ENCODE assay signal across 10 cellular contexts in genomic region chr19:40800997-40801377, GRCh38. TPM values are rescaled to one million over a fixed set of nuclear protein-coding genes. Genes with fewer than 3 reads are reported as not detected.
A peak's percentile ranks its signal among the peaks of the same experiment; 100 is the strongest.
DNase-seq lines count a peak whose midpoint lies in the region; ATAC-seq, FAIRE-seq and TF ChIP-seq lines count a peak whose summit lies in the region.
"Had no signal": no experiment of that assay in that cellular context is flagged by ENCODE, and none has a peak within 500 bp of the region (broad histone marks: within the 10 kb centered on the region; RNA-seq: fewer than 3 reads in every experiment).

No MANE protein-coding gene starts in this region.

- H3K4me2 ChIP-seq in GM12878 (ENCODE audit: control insufficient read depth, insufficient read depth), result peak overlapping the region; percentile 88

- 88% methylated on average over 27 of the region's 27 CpGs for WGBS in GM12878 (ENCODE audit: insufficient coverage, insufficient replicate concordance, low lambda C conversion rate, missing lambda C conversion rate)
- WGBS in mesodermal cell (ENCODE audit: insufficient coverage in 2 of 2), 2 experiments, result 94 to 96% methylated on average over 27 of the region's 27 CpGs

- H3K4me3 ChIP-seq in cardiac muscle cell (no peak overlapping the region), GM12878 (peak overlapping the region; percentile 98; the same call in 1 of the 2 replicates), mesodermal cell (ENCODE audit: extremely low read depth, insufficient read depth, low read length, poor library complexity, severe bottlenecking) (peak overlapping the region; percentile 73)

- no TSS peak for BruUV-seq in GM12878 (replicated peaks; lab: Mats Ljungman, UMichigan)

- no peaks in the 10 kb centered on the region for H3K27me3 Mint-ChIP-seq in type B pancreatic cell

- intact Hi-C loops in left cardiac atrium (cut with DNase I) (loop anchor here in 1 of 2 donors (5.0 to 10.0 kb wide), 2 partner anchors 84 to 136 kb away; partner anchors contain the start of genes COQ8B and ITPKC), GM12878 (cut with micrococcal nuclease; ENCODE audit: unreplicated experiment) (no loop called here)

- DNase-seq in cardiac muscle cell (ENCODE audit: low read depth in 1 of 2, low spot score in 1 of 2) (no peak), left cardiac atrium (no peak), GM12878 (ENCODE audit: low read depth, low spot score) (no peak), type B pancreatic cell (ENCODE audit: extremely low spot score, unreplicated experiment) (no peak), NCI-H2081 treated with DMSO at 0.1 percent for 48 hours (lab: John Stamatoyannopoulos, UW) (no peak), GOT3 (lab: John Stamatoyannopoulos, UW) (no peak), omental fat pad (ENCODE audit: low spot score) (no peak)
- DNase-seq: DMS53, MV-4-11 had no signal

- FAIRE-seq in GM12878 (lab: Jason Lieb, UNC), result no peak

- H4K20me1 ChIP-seq in GM12878 (ENCODE audit: control insufficient read depth, insufficient read depth), result peaks cover 15% of the 10 kb centered on the region

- H3K27ac ChIP-seq in cardiac muscle cell (peak overlapping the region; percentile 80), GM12878 (ENCODE audit: control insufficient read depth, insufficient read depth) (no peak overlapping the region), mesodermal cell (ENCODE audit: low read depth, low read length, severe bottlenecking) (peak overlapping the region; percentile 10)

- H3K4me1 Mint-ChIP-seq in type B pancreatic cell (ENCODE audit: unreplicated experiment), result peaks cover 42% of the 10 kb centered on the region

- no peaks in the 10 kb centered on the region for H3K27me3 ChIP-seq in cardiac muscle cell
- H3K27me3 ChIP-seq in GM12878 (replicated peaks in 1 of 2; ENCODE audit: control insufficient read depth in 2 of 2, insufficient read depth in 2 of 2, low read length in 1 of 2), result no peaks in the 10 kb centered on the region

- peak overlapping the region; percentile 84 for H3K9ac ChIP-seq in GM12878 (ENCODE audit: control insufficient read depth, insufficient read depth, low read length)

- no peak for TF ChIP-seq EP300 in GM12878 (IDR thresholded peaks at IDR 0.05; ENCODE audit: borderline replicate concordance in 1 of 2, control insufficient read depth in 1 of 2, low read depth in 2 of 2, low read length in 2 of 2)

- SMC1A ChIA-PET in GM12878 (lab: Charles Lee; ENCODE audit: uncharacterized antibody, unreplicated experiment), result interaction anchor here (3.6 kb wide), 1 partner anchor 23 kb away, joined by 18 read pairs; the partner anchor contains the start of gene RAB4B

- peaks cover 4% of the 10 kb centered on the region for H3K36me3 Mint-ChIP-seq in type B pancreatic cell

- no peaks in the 10 kb centered on the region for H3K9me3 Mint-ChIP-seq in type B pancreatic cell

- no peaks in the 10 kb centered on the region for H3K9me3 ChIP-seq in cardiac muscle cell (ENCODE audit: low read depth)
- H3K9me3 ChIP-seq in GM12878 (replicated peaks; ENCODE audit: control insufficient read depth, insufficient read depth, low read length), result no peaks in the 10 kb centered on the region
- H3K9me3 ChIP-seq in mesodermal cell (ENCODE audit: control insufficient read depth, low read length), result no peaks in the 10 kb centered on the region

- no peak for TF ChIP-seq RAD21 in GM12878 (IDR thresholded peaks at IDR 0.05; ENCODE audit: insufficient read depth, low read depth, low read length)

- TF ChIP-seq POLR2A in GM12878 (IDR thresholded peaks at IDR 0.05; ENCODE audit: low read depth, low read length), result no peak; the same call in 1 of the 2 replicates

- CTCF ChIA-PET in GM12878 (lab: Yijun Ruan, JAX), result interaction anchor here (1.3 kb wide), 1 partner anchor 10 kb away, joined by 3 read pairs; no protein-coding TSS in a partner anchor

- peak overlapping the region; percentile 36 for H3K27ac Mint-ChIP-seq in type B pancreatic cell

- H3K36me3 ChIP-seq in cardiac muscle cell, result peaks cover 8% of the 10 kb centered on the region
- H3K36me3 ChIP-seq in GM12878 (ENCODE audit: control insufficient read depth in 2 of 2, insufficient read depth in 2 of 2, low read length in 1 of 2), result peaks cover 7 to 13% of the 10 kb centered on the region in 2 experiments; a peak in 3 of 4 replicates
- peaks cover 60% of the 10 kb centered on the region for H3K36me3 ChIP-seq in mesodermal cell (ENCODE audit: control insufficient read depth, insufficient read depth, low read length)

- no peak overlapping the region for H3K4me3 Mint-ChIP-seq in type B pancreatic cell

- H3K79me2 ChIP-seq in GM12878 (ENCODE audit: control insufficient read depth, insufficient read depth, low read length), result peaks cover 57% of the 10 kb centered on the region

- RAD21 ChIA-PET in GM12878 (lab: Charles Lee; ENCODE audit: unreplicated experiment), result interaction anchor here (1.6 to 3.0 kb wide), 3 partner anchors 23 to 50 kb away, joined by 5 to 10 read pairs (median 8); partner anchors contain the start of genes ACTMAP and RAB4B

- in situ Hi-C loops in GM12878 (cut with MboI), result no loop called here

- no peak overlapping the region for H2AFZ ChIP-seq in GM12878 (ENCODE audit: control insufficient read depth, low read depth, low read length)

- TF ChIP-seq CTCF in cardiac muscle cell (IDR thresholded peaks at IDR 0.05; ENCODE audit: low read depth, low read length), result no peak
- no peak for TF ChIP-seq CTCF in GM12878 (IDR thresholded peaks at IDR 0.05 in 2 of 3, conservative IDR thresholded peaks at IDR 0.05 in 1 of 3; ENCODE audit: control insufficient read depth in 2 of 3, extremely low read depth in 1 of 3, insufficient read depth in 1 of 3, low read depth in 3 of 3, low read length in 3 of 3)
- TF ChIP-seq CTCF in type B pancreatic cell (conservative IDR thresholded peaks at IDR 0.05), result no peak
- no peak for TF ChIP-seq CTCF in omental fat pad (IDR thresholded peaks at IDR 0.05)

- peaks cover 42% of the 10 kb centered on the region for H3K4me1 ChIP-seq in cardiac muscle cell (ENCODE audit: low read depth)
- H3K4me1 ChIP-seq in GM12878 (ENCODE audit: control insufficient read depth, insufficient read depth, low read length), result peaks cover 53% of the 10 kb centered on the region
- H3K4me1 ChIP-seq in mesodermal cell (ENCODE audit: control insufficient read depth, insufficient read depth, low read length, poor library complexity, severe bottlenecking), result peaks cover 57% of the 10 kb centered on the region

- ATAC-seq in left cardiac atrium (no peak), GM12878 (no peak), omental fat pad (ENCODE audit: low FRiP score) (no peak)

- POLR2A ChIA-PET in GM12878 (lab: Charles Lee), result interaction anchor here (0.5 to 1.4 kb wide), 4 partner anchors 23 to 361 kb away, joined by 3 to 8 read pairs (median 7); partner anchors contain the start of gene RAB4B

RNA-seq across cellular contexts. Expression of gene EGLN2, which starts 2.0 kb away (rescaled TPM):
- total RNA-seq in cardiac muscle cell, result 99.5 and 109 TPM in 2 replicates
- 96.4 and 122 TPM in 2 replicates for polyA plus RNA-seq in cardiac muscle cell
- total RNA-seq in left cardiac atrium, result 10 to 100 TPM; 66.7 to 67.5 TPM
- 57.7 and 67.3 TPM in 2 replicates for total RNA-seq in GM12878 (2013; cell fraction: nucleolus; rRNA removed)
- total RNA-seq in GM12878 (2014; rRNA removed), result 80.9 and 91.8 TPM in 2 replicates
- total RNA-seq in GM12878 (2014; rRNA removed; fragmentation: Illumina TruSeq; extraction: Trizol), result 57.7 and 62.5 TPM in 2 replicates
- total RNA-seq in GM12878 (2021), result 89.3 and 90.9 TPM in 2 replicates
- 21.1 TPM for polyA plus RNA-seq in GM12878 (2011; ENCODE audit: low read depth)
- polyA plus RNA-seq in GM12878 (2011; rRNA removed), result 20.1 and 35.1 TPM in 2 replicates
- polyA plus RNA-seq in GM12878 (2011; cell fraction: cytosol; rRNA removed), result 50.5 and 76.9 TPM in 2 replicates
- polyA plus RNA-seq in GM12878 (2011; cell fraction: nucleus; rRNA removed), result 87.9 and 107 TPM in 2 replicates
- polyA plus RNA-seq in GM12878 (2012), result 47.4 and 50.4 TPM in 2 replicates
- polyA plus RNA-seq in GM12878 (2014; fragmentation: Illumina TruSeq; extraction: Trizol), result 20.3 and 49.6 TPM in 2 replicates
- polyA plus RNA-seq in GM12878 (2014; fragmentation: Nextera tagmentation; extraction: Ambion mirVana), result 10 to 100 TPM in 1 of 2 experiments, 1 to 10 TPM in 1; 8.6 to 34.9 TPM
- 88.6 and 94.4 TPM in 2 replicates for polyA plus RNA-seq in GM12878 (2014; rRNA removed)
- 10 to 100 TPM; 71.1 to 93.0 TPM for polyA plus RNA-seq in GM12878 (2016; fragmentation: Nextera tagmentation; extraction: Ambion mirVana)
- 28.0 and 58.9 TPM in 2 replicates for polyA minus RNA-seq in GM12878 (2011; rRNA and poly(A)+ RNA removed)
- 25.8 and 29.5 TPM in 2 replicates for polyA minus RNA-seq in GM12878 (2011; cell fraction: cytosol; rRNA and poly(A)+ RNA removed)
- polyA minus RNA-seq in GM12878 (2011; cell fraction: nucleus; rRNA and poly(A)+ RNA removed), result 23.2 and 46.2 TPM in 2 replicates
- polyA plus RNA-seq in mesodermal cell (2013, experiment 1 of 2), result 56.7 TPM
- polyA plus RNA-seq in mesodermal cell (2013, experiment 2 of 2), result 46.4 TPM
- total RNA-seq in type B pancreatic cell (ENCODE audit: low replicate concordance), result 83.4 and 83.8 TPM in 2 replicates
- 100 to 1,000 TPM in 2 of 4 donors, 10 to 100 TPM in 2; 91.6 to 107 (median 101) TPM for total RNA-seq in omental fat pad

RNA-seq across cellular contexts. Expression of gene RAB4B, which starts 22.9 kb away (rescaled TPM):
- total RNA-seq in cardiac muscle cell (15.8 and 21.8 TPM in 2 replicates), left cardiac atrium (10 to 100 TPM; 15.9 to 17.5 TPM), GM12878 (2014; rRNA removed) (27.8 and 30.4 TPM in 2 replicates), GM12878 (2014; rRNA removed; fragmentation: Illumina TruSeq; extraction: Trizol) (9.8 and 11.5 TPM in 2 replicates), GM12878 (2021) (32.9 and 38.2 TPM in 2 replicates), type B pancreatic cell (ENCODE audit: low replicate concordance) (10.4 and 12.4 TPM in 2 replicates), omental fat pad (10 to 100 TPM; 20.0 to 37.0 (median 21.7) TPM)
- polyA plus RNA-seq in cardiac muscle cell (21.3 and 38.9 TPM in 2 replicates), GM12878 (2011; rRNA removed) (14.9 and 25.1 TPM in 2 replicates), GM12878 (2014; fragmentation: Illumina TruSeq; extraction: Trizol) (3.5 and 13.7 TPM in 2 replicates), GM12878 (2014; fragmentation: Nextera tagmentation; extraction: Ambion mirVana) (1 to 10 TPM in 1 of 2 experiments, under 1 TPM in 1; 0.60 to 3.2 TPM), GM12878 (2014; rRNA removed) (43.1 and 51.5 TPM in 2 replicates), GM12878 (2016; fragmentation: Nextera tagmentation; extraction: Ambion mirVana) (10 to 100 TPM; 47.9 to 50.0 TPM)
- total RNA-seq in GM12878 (2013; cell fraction: nucleolus; rRNA removed), result 5.2 and 5.7 TPM in 2 replicates
- 11.8 TPM for polyA plus RNA-seq in GM12878 (2011; ENCODE audit: low read depth)
- 40.3 and 56.5 TPM in 2 replicates for polyA plus RNA-seq in GM12878 (2011; cell fraction: cytosol; rRNA removed)
- 38.3 and 42.5 TPM in 2 replicates for polyA plus RNA-seq in GM12878 (2011; cell fraction: nucleus; rRNA removed)
- 26.6 and 31.5 TPM in 2 replicates for polyA plus RNA-seq in GM12878 (2012)
- polyA minus RNA-seq in GM12878 (2011; rRNA and poly(A)+ RNA removed), result 10.3 and 16.6 TPM in 2 replicates
- 3.3 and 6.8 TPM in 2 replicates for polyA minus RNA-seq in GM12878 (2011; cell fraction: cytosol; rRNA and poly(A)+ RNA removed)
- polyA minus RNA-seq in GM12878 (2011; cell fraction: nucleus; rRNA and poly(A)+ RNA removed), result 4.6 and 5.7 TPM in 2 replicates
- 35.6 TPM for polyA plus RNA-seq in mesodermal cell (2013, experiment 1 of 2)
- 30.4 TPM for polyA plus RNA-seq in mesodermal cell (2013, experiment 2 of 2)

RNA-seq across cellular contexts. Expression of gene MIA, which starts 25.7 kb away (rescaled TPM):
- total RNA-seq in cardiac muscle cell, result not detected in 2 replicates
- not detected in 2 replicates for polyA plus RNA-seq in cardiac muscle cell
- total RNA-seq in left cardiac atrium, result 1 to 10 TPM in 1 of 2 donors, under 1 TPM in 1; 0.97 to 1.8 TPM
- 2.6 and 3.0 TPM in 2 replicates for total RNA-seq in GM12878 (2013; cell fraction: nucleolus; rRNA removed)
- 0.33 and 0.40 TPM in 2 replicates for total RNA-seq in GM12878 (2014; rRNA removed)
- not detected in 2 replicates for total RNA-seq in GM12878 (2014; rRNA removed; fragmentation: Illumina TruSeq; extraction: Trizol)
- total RNA-seq in GM12878 (2021), result 0.92 TPM in 1 of 2 replicates, not detected in the other
- polyA plus RNA-seq in GM12878 (2011; ENCODE audit: low read depth), result not detected
- polyA plus RNA-seq in GM12878 (2011; rRNA removed), result 0.16 and 0.39 TPM in 2 replicates
- 0.52 TPM in 1 of 2 replicates, not detected in the other for polyA plus RNA-seq in GM12878 (2011; cell fraction: cytosol; rRNA removed)
- polyA plus RNA-seq in GM12878 (2011; cell fraction: nucleus; rRNA removed), result 0.63 and 1.2 TPM in 2 replicates
- 0.49 and 0.74 TPM in 2 replicates for polyA plus RNA-seq in GM12878 (2012)
- not detected in 2 replicates for polyA plus RNA-seq in GM12878 (2014; fragmentation: Illumina TruSeq; extraction: Trizol)
- polyA plus RNA-seq in GM12878 (2014; fragmentation: Nextera tagmentation; extraction: Ambion mirVana), result 1 to 10 TPM; 1.4 to 1.6 TPM
- 0.36 TPM in 1 of 2 replicates, not detected in the other for polyA plus RNA-seq in GM12878 (2014; rRNA removed)
- polyA plus RNA-seq in GM12878 (2016; fragmentation: Nextera tagmentation; extraction: Ambion mirVana), result 1 to 10 TPM; 1.6 to 2.7 TPM
- not detected in 2 replicates for polyA minus RNA-seq in GM12878 (2011; rRNA and poly(A)+ RNA removed)
- not detected in 2 replicates for polyA minus RNA-seq in GM12878 (2011; cell fraction: cytosol; rRNA and poly(A)+ RNA removed)
- 0.97 TPM in 1 of 2 replicates, not detected in the other for polyA minus RNA-seq in GM12878 (2011; cell fraction: nucleus; rRNA and poly(A)+ RNA removed)
- 1.5 TPM for polyA plus RNA-seq in mesodermal cell (2013, experiment 1 of 2)
- polyA plus RNA-seq in mesodermal cell (2013, experiment 2 of 2), result 3.5 TPM
- 1.7 and 3.2 TPM in 2 replicates for total RNA-seq in type B pancreatic cell (ENCODE audit: low replicate concordance)
- total RNA-seq in omental fat pad, result not detected

RNA-seq across cellular contexts. Expression of gene CYP2A6, which starts 49.3 kb away (rescaled TPM):
- total RNA-seq in cardiac muscle cell (0.42 TPM in 1 of 2 replicates, not detected in the other), left cardiac atrium (not detected), GM12878 (2014; rRNA removed) (not detected in 2 replicates), GM12878 (2014; rRNA removed; fragmentation: Illumina TruSeq; extraction: Trizol) (not detected in 2 replicates), GM12878 (2021) (0.58 and 0.97 TPM in 2 replicates), type B pancreatic cell (ENCODE audit: low replicate concordance) (not detected in 2 replicates), omental fat pad (under 1 TPM in 1 of 4 donors, not detected in 3; 0.36 TPM)
- polyA plus RNA-seq in cardiac muscle cell (0.25 TPM in 1 of 2 replicates, not detected in the other), GM12878 (2011; rRNA removed) (not detected in 2 replicates), GM12878 (2014; fragmentation: Illumina TruSeq; extraction: Trizol) (not detected in 2 replicates), GM12878 (2014; fragmentation: Nextera tagmentation; extraction: Ambion mirVana) (not detected), GM12878 (2014; rRNA removed) (not detected in 2 replicates), GM12878 (2016; fragmentation: Nextera tagmentation; extraction: Ambion mirVana) (not detected)
- not detected in 2 replicates for total RNA-seq in GM12878 (2013; cell fraction: nucleolus; rRNA removed)
- polyA plus RNA-seq in GM12878 (2011; ENCODE audit: low read depth), result not detected
- not detected in 2 replicates for polyA plus RNA-seq in GM12878 (2011; cell fraction: cytosol; rRNA removed)
- polyA plus RNA-seq in GM12878 (2011; cell fraction: nucleus; rRNA removed), result not detected in 2 replicates
- not detected in 2 replicates for polyA plus RNA-seq in GM12878 (2012)
- not detected in 2 replicates for polyA minus RNA-seq in GM12878 (2011; rRNA and poly(A)+ RNA removed)
- polyA minus RNA-seq in GM12878 (2011; cell fraction: cytosol; rRNA and poly(A)+ RNA removed), result not detected in 2 replicates
- polyA minus RNA-seq in GM12878 (2011; cell fraction: nucleus; rRNA and poly(A)+ RNA removed), result not detected in 2 replicates
- not detected for polyA plus RNA-seq in mesodermal cell (2013, experiment 1 of 2)
- polyA plus RNA-seq in mesodermal cell (2013, experiment 2 of 2), result 0.51 TPM

RNA-seq across cellular contexts. Expression of gene SNRPA, which starts 50.0 kb away (rescaled TPM):
- 158 and 230 TPM in 2 replicates for total RNA-seq in cardiac muscle cell
- polyA plus RNA-seq in cardiac muscle cell, result 145 and 155 TPM in 2 replicates
- total RNA-seq in left cardiac atrium, result 10 to 100 TPM; 23.1 to 34.9 TPM
- total RNA-seq in GM12878 (2013; cell fraction: nucleolus; rRNA removed), result 37.6 and 39.8 TPM in 2 replicates
- total RNA-seq in GM12878 (2014; rRNA removed), result 260 and 299 TPM in 2 replicates
- total RNA-seq in GM12878 (2014; rRNA removed; fragmentation: Illumina TruSeq; extraction: Trizol), result 130 and 137 TPM in 2 replicates
- total RNA-seq in GM12878 (2021), result 186 and 196 TPM in 2 replicates
- 42.1 TPM for polyA plus RNA-seq in GM12878 (2011; ENCODE audit: low read depth)
- polyA plus RNA-seq in GM12878 (2011; rRNA removed), result 115 and 219 TPM in 2 replicates
- polyA plus RNA-seq in GM12878 (2011; cell fraction: cytosol; rRNA removed), result 158 and 310 TPM in 2 replicates
- polyA plus RNA-seq in GM12878 (2011; cell fraction: nucleus; rRNA removed), result 351 and 467 TPM in 2 replicates
- 117 and 145 TPM in 2 replicates for polyA plus RNA-seq in GM12878 (2012)
- polyA plus RNA-seq in GM12878 (2014; fragmentation: Illumina TruSeq; extraction: Trizol), result 164 and 166 TPM in 2 replicates
- polyA plus RNA-seq in GM12878 (2014; fragmentation: Nextera tagmentation; extraction: Ambion mirVana), result 10 to 100 TPM; 14.8 to 32.8 TPM
- polyA plus RNA-seq in GM12878 (2014; rRNA removed), result 297 and 367 TPM in 2 replicates
- polyA plus RNA-seq in GM12878 (2016; fragmentation: Nextera tagmentation; extraction: Ambion mirVana), result 100 to 1,000 TPM; 241 to 257 TPM
- 181 and 241 TPM in 2 replicates for polyA minus RNA-seq in GM12878 (2011; rRNA and poly(A)+ RNA removed)
- 81.0 and 81.1 TPM in 2 replicates for polyA minus RNA-seq in GM12878 (2011; cell fraction: cytosol; rRNA and poly(A)+ RNA removed)
- 63.2 and 95.8 TPM in 2 replicates for polyA minus RNA-seq in GM12878 (2011; cell fraction: nucleus; rRNA and poly(A)+ RNA removed)
- polyA plus RNA-seq in mesodermal cell (2013, experiment 1 of 2), result 157 TPM
- 138 TPM for polyA plus RNA-seq in mesodermal cell (2013, experiment 2 of 2)
- total RNA-seq in type B pancreatic cell (ENCODE audit: low replicate concordance), result 79.6 and 130 TPM in 2 replicates
- total RNA-seq in omental fat pad, result 10 to 100 TPM; 34.8 to 46.8 (median 41.0) TPM
